Comparison of ENCODE assay signal across 1 cellular context in the genomic region with DNA sequence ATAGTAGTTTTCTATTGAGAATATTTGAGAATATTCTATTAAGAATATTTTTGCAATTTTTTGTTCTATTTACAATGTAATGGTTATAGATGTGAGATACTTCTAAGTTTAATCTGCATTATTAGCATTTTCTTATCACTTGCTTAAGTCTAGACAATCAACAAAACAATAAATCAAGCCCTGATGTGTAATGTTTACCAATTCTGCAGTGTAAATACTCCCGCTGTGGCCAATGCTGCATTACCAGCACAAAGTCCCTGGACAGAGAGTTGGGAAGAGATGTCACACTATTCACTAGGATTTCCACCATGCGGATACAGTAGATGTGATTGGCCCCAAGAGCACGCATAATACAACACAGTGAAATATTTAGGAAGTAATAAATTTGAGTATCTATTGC.
A peak's percentile ranks its signal among the peaks of the same experiment; 100 is the strongest.
TF ChIP-seq lines count a peak whose summit lies in the region.

No MANE protein-coding gene starts in this region.

TF ChIP-seq in HepG2, 621 proteins besides CTCF, POLR2A, EP300 and RAD21 (continued from another document and continues in another):
- TF ChIP-seq, protein P1, sequence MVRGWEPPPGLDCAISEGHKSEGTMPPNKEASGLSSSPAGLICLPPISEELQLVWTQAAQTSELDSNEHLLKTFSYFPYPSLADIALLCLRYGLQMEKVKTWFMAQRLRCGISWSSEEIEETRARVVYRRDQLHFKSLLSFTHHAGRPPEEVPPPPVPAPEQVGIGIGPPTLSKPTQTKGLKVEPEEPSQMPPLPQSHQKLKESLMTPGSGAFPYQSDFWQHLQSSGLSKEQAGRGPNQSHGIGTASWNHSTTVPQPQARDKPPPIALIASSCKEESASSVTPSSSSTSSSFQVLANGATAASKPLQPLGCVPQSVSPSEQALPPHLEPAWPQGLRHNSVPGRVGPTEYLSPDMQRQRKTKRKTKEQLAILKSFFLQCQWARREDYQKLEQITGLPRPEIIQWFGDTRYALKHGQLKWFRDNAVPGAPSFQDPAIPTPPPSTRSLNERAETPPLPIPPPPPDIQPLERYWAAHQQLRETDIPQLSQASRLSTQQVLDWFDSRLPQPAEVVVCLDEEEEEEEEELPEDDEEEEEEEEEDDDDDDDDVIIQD (CRISPR knock-in tag; IDR thresholded peaks at IDR 0.05; ENCODE audit: low read depth) = peak; percentile 25; the same call in 1 of the 2 replicates
- TF ChIP-seq PPARG (CRISPR knock-in tag; conservative IDR thresholded peaks at IDR 0.05) (0 out of 2 replicates have a peak, but pooled peaks have one; percentile 32), ZNF235 (CRISPR knock-in tag; IDR thresholded peaks at IDR 0.05; ENCODE audit: borderline replicate concordance) (no peak), IRX3 (CRISPR knock-in tag; IDR thresholded peaks at IDR 0.05; ENCODE audit: borderline replicate concordance, low read depth) (no peak), KLF15 (CRISPR knock-in tag; IDR thresholded peaks at IDR 0.05; ENCODE audit: borderline replicate concordance) (no peak), ARNTL (CRISPR knock-in tag; IDR thresholded peaks at IDR 0.05) (no peak), KDM2A (CRISPR knock-in tag; IDR thresholded peaks at IDR 0.05; ENCODE audit: borderline replicate concordance, low read depth) (no peak), RCOR2 (CRISPR knock-in tag; IDR thresholded peaks at IDR 0.05) (0 out of 2 replicates have a peak, but pooled peaks have one; percentile 26), TBX3 (IDR thresholded peaks at IDR 0.05; ENCODE audit: borderline replicate concordance) (peak; percentile 51; the same call in 1 of the 2 replicates), ZNF563 (CRISPR knock-in tag; IDR thresholded peaks at IDR 0.05) (no peak), FOXO1 (CRISPR knock-in tag; IDR thresholded peaks at IDR 0.05) (peak; percentile 77; the same call in 1 of the 2 replicates), SOX6 (IDR thresholded peaks at IDR 0.05) (no peak), SOX6 (CRISPR knock-in tag; IDR thresholded peaks at IDR 0.05) (peak; percentile 80), CEBPG (CRISPR knock-in tag; IDR thresholded peaks at IDR 0.05) (peak; percentile 61), ZNF263 (CRISPR knock-in tag; IDR thresholded peaks at IDR 0.05) (no peak), BCL6 (CRISPR knock-in tag; IDR thresholded peaks at IDR 0.05) (peak; percentile 90), ZNF746 (CRISPR knock-in tag; IDR thresholded peaks at IDR 0.05) (no peak), MIER2 (CRISPR knock-in tag; IDR thresholded peaks at IDR 0.05) (0 out of 2 replicates have a peak, but pooled peaks have one; percentile 39), ZNF234 (CRISPR knock-in tag; conservative IDR thresholded peaks at IDR 0.05) (no peak), MIXL1 (CRISPR knock-in tag; IDR thresholded peaks at IDR 0.05) (peak; percentile 61; the same call in 1 of the 2 replicates), ZNF33B (CRISPR knock-in tag; IDR thresholded peaks at IDR 0.05) (no peak), AKAP8 (CRISPR knock-in tag; IDR thresholded peaks at IDR 0.05) (no peak), MAFF (IDR thresholded peaks at IDR 0.05; ENCODE audit: low read depth, low read length) (peak; percentile 27; the same call in 1 of the 2 replicates), ZNF614 (CRISPR knock-in tag; IDR thresholded peaks at IDR 0.05; ENCODE audit: borderline replicate concordance) (peak; percentile 49; the same call in 1 of the 2 replicates), BHLHE40 (IDR thresholded peaks at IDR 0.05; ENCODE audit: low read length) (no peak), HHEX (CRISPR knock-in tag; IDR thresholded peaks at IDR 0.05) (peak; percentile 22; the same call in 1 of the 2 replicates), ONECUT2 (CRISPR knock-in tag; IDR thresholded peaks at IDR 0.05) (no peak), ZMYM3 (CRISPR knock-in tag; IDR thresholded peaks at IDR 0.05) (no peak), SKI (IDR thresholded peaks at IDR 0.05; ENCODE audit: partially characterized antibody) (peak; percentile 88), FOXA1 (IDR thresholded peaks at IDR 0.05) (peak; percentile 86), FOXA1 (CRISPR knock-in tag; IDR thresholded peaks at IDR 0.05) (peak; percentile 89), SP2 (CRISPR knock-in tag; IDR thresholded peaks at IDR 0.05) (no peak)
- TF ChIP-seq, protein P2, sequence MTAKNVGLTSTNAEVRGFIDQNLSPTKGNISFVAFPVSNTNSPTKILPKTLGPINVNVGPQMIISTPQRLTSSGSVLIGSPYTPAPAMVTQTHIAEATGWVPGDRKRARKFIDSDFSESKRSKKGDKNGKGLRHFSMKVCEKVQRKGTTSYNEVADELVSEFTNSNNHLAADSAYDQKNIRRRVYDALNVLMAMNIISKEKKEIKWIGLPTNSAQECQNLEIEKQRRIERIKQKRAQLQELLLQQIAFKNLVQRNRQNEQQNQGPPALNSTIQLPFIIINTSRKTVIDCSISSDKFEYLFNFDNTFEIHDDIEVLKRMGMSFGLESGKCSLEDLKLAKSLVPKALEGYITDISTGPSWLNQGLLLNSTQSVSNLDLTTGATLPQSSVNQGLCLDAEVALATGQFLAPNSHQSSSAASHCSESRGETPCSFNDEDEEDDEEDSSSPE (CRISPR knock-in tag; IDR thresholded peaks at IDR 0.05) = no peak
- TF ChIP-seq, protein P3, sequence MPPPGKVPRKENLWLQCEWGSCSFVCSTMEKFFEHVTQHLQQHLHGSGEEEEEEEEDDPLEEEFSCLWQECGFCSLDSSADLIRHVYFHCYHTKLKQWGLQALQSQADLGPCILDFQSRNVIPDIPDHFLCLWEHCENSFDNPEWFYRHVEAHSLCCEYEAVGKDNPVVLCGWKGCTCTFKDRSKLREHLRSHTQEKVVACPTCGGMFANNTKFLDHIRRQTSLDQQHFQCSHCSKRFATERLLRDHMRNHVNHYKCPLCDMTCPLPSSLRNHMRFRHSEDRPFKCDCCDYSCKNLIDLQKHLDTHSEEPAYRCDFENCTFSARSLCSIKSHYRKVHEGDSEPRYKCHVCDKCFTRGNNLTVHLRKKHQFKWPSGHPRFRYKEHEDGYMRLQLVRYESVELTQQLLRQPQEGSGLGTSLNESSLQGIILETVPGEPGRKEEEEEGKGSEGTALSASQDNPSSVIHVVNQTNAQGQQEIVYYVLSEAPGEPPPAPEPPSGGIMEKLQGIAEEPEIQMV (CRISPR knock-in tag; IDR thresholded peaks at IDR 0.05; ENCODE audit: low read depth) = no peak
- TF ChIP-seq, protein P4, sequence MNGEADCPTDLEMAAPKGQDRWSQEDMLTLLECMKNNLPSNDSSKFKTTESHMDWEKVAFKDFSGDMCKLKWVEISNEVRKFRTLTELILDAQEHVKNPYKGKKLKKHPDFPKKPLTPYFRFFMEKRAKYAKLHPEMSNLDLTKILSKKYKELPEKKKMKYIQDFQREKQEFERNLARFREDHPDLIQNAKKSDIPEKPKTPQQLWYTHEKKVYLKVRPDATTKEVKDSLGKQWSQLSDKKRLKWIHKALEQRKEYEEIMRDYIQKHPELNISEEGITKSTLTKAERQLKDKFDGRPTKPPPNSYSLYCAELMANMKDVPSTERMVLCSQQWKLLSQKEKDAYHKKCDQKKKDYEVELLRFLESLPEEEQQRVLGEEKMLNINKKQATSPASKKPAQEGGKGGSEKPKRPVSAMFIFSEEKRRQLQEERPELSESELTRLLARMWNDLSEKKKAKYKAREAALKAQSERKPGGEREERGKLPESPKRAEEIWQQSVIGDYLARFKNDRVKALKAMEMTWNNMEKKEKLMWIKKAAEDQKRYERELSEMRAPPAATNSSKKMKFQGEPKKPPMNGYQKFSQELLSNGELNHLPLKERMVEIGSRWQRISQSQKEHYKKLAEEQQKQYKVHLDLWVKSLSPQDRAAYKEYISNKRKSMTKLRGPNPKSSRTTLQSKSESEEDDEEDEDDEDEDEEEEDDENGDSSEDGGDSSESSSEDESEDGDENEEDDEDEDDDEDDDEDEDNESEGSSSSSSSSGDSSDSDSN (CRISPR knock-in tag; IDR thresholded peaks at IDR 0.05) = no peak
- TF ChIP-seq, protein P5, sequence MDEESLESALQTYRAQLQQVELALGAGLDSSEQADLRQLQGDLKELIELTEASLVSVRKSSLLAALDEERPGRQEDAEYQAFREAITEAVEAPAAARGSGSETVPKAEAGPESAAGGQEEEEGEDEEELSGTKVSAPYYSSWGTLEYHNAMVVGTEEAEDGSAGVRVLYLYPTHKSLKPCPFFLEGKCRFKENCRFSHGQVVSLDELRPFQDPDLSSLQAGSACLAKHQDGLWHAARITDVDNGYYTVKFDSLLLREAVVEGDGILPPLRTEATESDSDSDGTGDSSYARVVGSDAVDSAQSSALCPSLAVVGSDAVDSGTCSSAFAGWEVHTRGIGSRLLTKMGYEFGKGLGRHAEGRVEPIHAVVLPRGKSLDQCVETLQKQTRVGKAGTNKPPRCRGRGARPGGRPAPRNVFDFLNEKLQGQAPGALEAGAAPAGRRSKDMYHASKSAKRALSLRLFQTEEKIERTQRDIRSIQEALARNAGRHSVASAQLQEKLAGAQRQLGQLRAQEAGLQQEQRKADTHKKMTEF (CRISPR knock-in tag; IDR thresholded peaks at IDR 0.05) = 0 out of 2 replicates have a peak, but pooled peaks have one; percentile 22
- TF ChIP-seq, protein P6, sequence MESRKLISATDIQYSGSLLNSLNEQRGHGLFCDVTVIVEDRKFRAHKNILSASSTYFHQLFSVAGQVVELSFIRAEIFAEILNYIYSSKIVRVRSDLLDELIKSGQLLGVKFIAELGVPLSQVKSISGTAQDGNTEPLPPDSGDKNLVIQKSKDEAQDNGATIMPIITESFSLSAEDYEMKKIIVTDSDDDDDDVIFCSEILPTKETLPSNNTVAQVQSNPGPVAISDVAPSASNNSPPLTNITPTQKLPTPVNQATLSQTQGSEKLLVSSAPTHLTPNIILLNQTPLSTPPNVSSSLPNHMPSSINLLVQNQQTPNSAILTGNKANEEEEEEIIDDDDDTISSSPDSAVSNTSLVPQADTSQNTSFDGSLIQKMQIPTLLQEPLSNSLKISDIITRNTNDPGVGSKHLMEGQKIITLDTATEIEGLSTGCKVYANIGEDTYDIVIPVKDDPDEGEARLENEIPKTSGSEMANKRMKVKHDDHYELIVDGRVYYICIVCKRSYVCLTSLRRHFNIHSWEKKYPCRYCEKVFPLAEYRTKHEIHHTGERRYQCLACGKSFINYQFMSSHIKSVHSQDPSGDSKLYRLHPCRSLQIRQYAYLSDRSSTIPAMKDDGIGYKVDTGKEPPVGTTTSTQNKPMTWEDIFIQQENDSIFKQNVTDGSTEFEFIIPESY (CRISPR knock-in tag; IDR thresholded peaks at IDR 0.05) = peak; percentile 26; the same call in 1 of the 2 replicates
- TF ChIP-seq, protein P7, sequence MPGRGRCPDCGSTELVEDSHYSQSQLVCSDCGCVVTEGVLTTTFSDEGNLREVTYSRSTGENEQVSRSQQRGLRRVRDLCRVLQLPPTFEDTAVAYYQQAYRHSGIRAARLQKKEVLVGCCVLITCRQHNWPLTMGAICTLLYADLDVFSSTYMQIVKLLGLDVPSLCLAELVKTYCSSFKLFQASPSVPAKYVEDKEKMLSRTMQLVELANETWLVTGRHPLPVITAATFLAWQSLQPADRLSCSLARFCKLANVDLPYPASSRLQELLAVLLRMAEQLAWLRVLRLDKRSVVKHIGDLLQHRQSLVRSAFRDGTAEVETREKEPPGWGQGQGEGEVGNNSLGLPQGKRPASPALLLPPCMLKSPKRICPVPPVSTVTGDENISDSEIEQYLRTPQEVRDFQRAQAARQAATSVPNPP (CRISPR knock-in tag; IDR thresholded peaks at IDR 0.05) = no peak
- TF ChIP-seq, protein P8, sequence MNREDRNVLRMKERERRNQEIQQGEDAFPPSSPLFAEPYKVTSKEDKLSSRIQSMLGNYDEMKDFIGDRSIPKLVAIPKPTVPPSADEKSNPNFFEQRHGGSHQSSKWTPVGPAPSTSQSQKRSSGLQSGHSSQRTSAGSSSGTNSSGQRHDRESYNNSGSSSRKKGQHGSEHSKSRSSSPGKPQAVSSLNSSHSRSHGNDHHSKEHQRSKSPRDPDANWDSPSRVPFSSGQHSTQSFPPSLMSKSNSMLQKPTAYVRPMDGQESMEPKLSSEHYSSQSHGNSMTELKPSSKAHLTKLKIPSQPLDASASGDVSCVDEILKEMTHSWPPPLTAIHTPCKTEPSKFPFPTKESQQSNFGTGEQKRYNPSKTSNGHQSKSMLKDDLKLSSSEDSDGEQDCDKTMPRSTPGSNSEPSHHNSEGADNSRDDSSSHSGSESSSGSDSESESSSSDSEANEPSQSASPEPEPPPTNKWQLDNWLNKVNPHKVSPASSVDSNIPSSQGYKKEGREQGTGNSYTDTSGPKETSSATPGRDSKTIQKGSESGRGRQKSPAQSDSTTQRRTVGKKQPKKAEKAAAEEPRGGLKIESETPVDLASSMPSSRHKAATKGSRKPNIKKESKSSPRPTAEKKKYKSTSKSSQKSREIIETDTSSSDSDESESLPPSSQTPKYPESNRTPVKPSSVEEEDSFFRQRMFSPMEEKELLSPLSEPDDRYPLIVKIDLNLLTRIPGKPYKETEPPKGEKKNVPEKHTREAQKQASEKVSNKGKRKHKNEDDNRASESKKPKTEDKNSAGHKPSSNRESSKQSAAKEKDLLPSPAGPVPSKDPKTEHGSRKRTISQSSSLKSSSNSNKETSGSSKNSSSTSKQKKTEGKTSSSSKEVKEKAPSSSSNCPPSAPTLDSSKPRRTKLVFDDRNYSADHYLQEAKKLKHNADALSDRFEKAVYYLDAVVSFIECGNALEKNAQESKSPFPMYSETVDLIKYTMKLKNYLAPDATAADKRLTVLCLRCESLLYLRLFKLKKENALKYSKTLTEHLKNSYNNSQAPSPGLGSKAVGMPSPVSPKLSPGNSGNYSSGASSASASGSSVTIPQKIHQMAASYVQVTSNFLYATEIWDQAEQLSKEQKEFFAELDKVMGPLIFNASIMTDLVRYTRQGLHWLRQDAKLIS (CRISPR knock-in tag; IDR thresholded peaks at IDR 0.05) = no peak
- TF ChIP-seq, protein P9, sequence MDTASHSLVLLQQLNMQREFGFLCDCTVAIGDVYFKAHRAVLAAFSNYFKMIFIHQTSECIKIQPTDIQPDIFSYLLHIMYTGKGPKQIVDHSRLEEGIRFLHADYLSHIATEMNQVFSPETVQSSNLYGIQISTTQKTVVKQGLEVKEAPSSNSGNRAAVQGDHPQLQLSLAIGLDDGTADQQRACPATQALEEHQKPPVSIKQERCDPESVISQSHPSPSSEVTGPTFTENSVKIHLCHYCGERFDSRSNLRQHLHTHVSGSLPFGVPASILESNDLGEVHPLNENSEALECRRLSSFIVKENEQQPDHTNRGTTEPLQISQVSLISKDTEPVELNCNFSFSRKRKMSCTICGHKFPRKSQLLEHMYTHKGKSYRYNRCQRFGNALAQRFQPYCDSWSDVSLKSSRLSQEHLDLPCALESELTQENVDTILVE (CRISPR knock-in tag; IDR thresholded peaks at IDR 0.05) = 0 out of 2 replicates have a peak, but pooled peaks have one; percentile 32
- TF ChIP-seq, protein P10, sequence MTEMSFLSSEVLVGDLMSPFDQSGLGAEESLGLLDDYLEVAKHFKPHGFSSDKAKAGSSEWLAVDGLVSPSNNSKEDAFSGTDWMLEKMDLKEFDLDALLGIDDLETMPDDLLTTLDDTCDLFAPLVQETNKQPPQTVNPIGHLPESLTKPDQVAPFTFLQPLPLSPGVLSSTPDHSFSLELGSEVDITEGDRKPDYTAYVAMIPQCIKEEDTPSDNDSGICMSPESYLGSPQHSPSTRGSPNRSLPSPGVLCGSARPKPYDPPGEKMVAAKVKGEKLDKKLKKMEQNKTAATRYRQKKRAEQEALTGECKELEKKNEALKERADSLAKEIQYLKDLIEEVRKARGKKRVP (CRISPR knock-in tag; IDR thresholded peaks at IDR 0.05) = peak in 1 of 2 experiments; percentile 29; a peak in 1 of 4 replicates
